ENCODE assay signal across 23 cellular contexts in genomic region chr14:105138551-105139111, GRCh38. TPM values are rescaled to one million over a fixed set of nuclear protein-coding genes. Genes with fewer than 3 reads are reported as not detected.
A peak's percentile ranks its signal among the peaks of the same experiment; 100 is the strongest.
DNase-seq lines count a peak whose midpoint lies in the region; TF ChIP-seq lines count a peak whose summit lies in the region.
"Had no signal": no experiment of that assay in that cellular context is flagged by ENCODE, and none has a peak within 500 bp of the region (broad histone marks: within the 10 kb centered on the region; RNA-seq: fewer than 3 reads in every experiment).

No MANE protein-coding gene starts in this region.

- H3K4me3 ChIP-seq in BLaER1 (no peak overlapping the region; the same call in 1 of the 2 replicates), H7 (ENCODE audit: insufficient read depth, low read depth, low read length) (no peak overlapping the region), spleen (no peak overlapping the region)
- H3K4me3 ChIP-seq: GM12878, SJSA1 had no signal

- H3K36me3 Mint-ChIP-seq in mesothelial cell of epicardium, result peaks cover 17% of the 10 kb centered on the region

- H3K9me3 Mint-ChIP-seq in mesothelial cell of epicardium, result peaks cover 4% of the 10 kb centered on the region

- DNase-seq in H7 (peak; percentile 55), mesenteric fat pad (ENCODE audit: low spot score) (peak; percentile 84), spleen (peak; percentile 54), NCI-H748 (lab: John Stamatoyannopoulos, UW; ENCODE audit: unreplicated experiment) (no peak), mesothelial cell of epicardium (ENCODE audit: low spot score in 2 of 2, unreplicated experiment in 2 of 2) (no peak)
- no peak for DNase-seq in stimulated activated CD4-positive, alpha-beta T cell treated with anti-CD3 and anti-CD28 coated beads, Interleukin-4, amount 100 ng/mL, for 24 hours
- DNase-seq: C1 segment of cervical spinal cord; CD4-positive, alpha-beta memory T cell; COR-L47; KBM-7; MV-4-11; NCI-H1105; NCI-H1436 treated with DMSO at 0.1 percent for 48 hours; NCI-H2029; NCI-H446; NCI-H524 treated with DMSO at 0.1 percent for 48 hours; NCI-H82; NK-92 treated with Interleukin-12 subunit alpha and Interleukin-12 subunit beta, amount 100 ng/mL, for 24 hours; PC-3; Right ventricle myocardium superior had no signal

- no peaks in the 10 kb centered on the region for H4K20me1 ChIP-seq in BLaER1

- H3K9ac ChIP-seq in BLaER1, result peak overlapping the region; percentile 83; the same call in 1 of the 2 replicates

- H3K36me3 ChIP-seq in BLaER1 (peaks cover 52% of the 10 kb centered on the region), H7 (replicated peaks; ENCODE audit: control insufficient read depth, insufficient read depth, low read length) (no peaks in the 10 kb centered on the region), spleen (no peaks in the 10 kb centered on the region)

- intact Hi-C loops in spleen (cut with DNase I; ENCODE audit: low total_unique reads), result no loop called here

- H3K27ac ChIP-seq in BLaER1 (peak overlapping the region; percentile 87), spleen (no peak overlapping the region)
- H3K27ac ChIP-seq: SJSA1 had no signal

- H3K27me3 ChIP-seq in BLaER1 (no peaks in the 10 kb centered on the region), H7 (ENCODE audit: control insufficient read depth, insufficient read depth, low read length) (no peaks in the 10 kb centered on the region), spleen (replicated peaks in 1 of 7) (peaks cover 0 to 15% (median 0%) of the 10 kb centered on the region in 7 donors)
- H3K27me3 ChIP-seq: SJSA1 had no signal

- no peak for TF ChIP-seq CTCF in spleen (IDR thresholded peaks at IDR 0.05 in 8 of 11, conservative IDR thresholded peaks at IDR 0.05 in 3 of 11)
- no peak for TF ChIP-seq CTCF in mesothelial cell of epicardium (IDR thresholded peaks at IDR 0.05; ENCODE audit: unreplicated experiment)

- no peak overlapping the region for H3K4me3 Mint-ChIP-seq in mesothelial cell of epicardium
- H3K4me3 Mint-ChIP-seq: CD4-positive, alpha-beta memory T cell had no signal

- TF ChIP-seq POLR2A in spleen (IDR thresholded peaks at IDR 0.05), result no peak

- H3K4me2 ChIP-seq in BLaER1, result peak overlapping the region; percentile 96

- H3K4me1 ChIP-seq in BLaER1 (peaks cover 51% of the 10 kb centered on the region), spleen (no peaks in the 10 kb centered on the region)
- H3K4me1 ChIP-seq: SJSA1 had no signal

- H3K9me3 ChIP-seq in BLaER1, result peaks cover 20% of the 10 kb centered on the region
- H3K9me3 ChIP-seq in spleen, result peaks cover 0 to 31% (median 22%) of the 10 kb centered on the region in 8 donors

- no peaks in the 10 kb centered on the region for H3K4me1 Mint-ChIP-seq in mesothelial cell of epicardium
- H3K4me1 Mint-ChIP-seq: CD4-positive, alpha-beta memory T cell had no signal

- H3K27ac Mint-ChIP-seq in mesothelial cell of epicardium, result no peak overlapping the region
- H3K27ac Mint-ChIP-seq: CD4-positive, alpha-beta memory T cell had no signal

- WGBS in spleen, 5 donors, result 92 to 95% (median 93%) methylated on average over 3 to 15 of the region's 15 CpGs

- H3K27me3 Mint-ChIP-seq in mesothelial cell of epicardium (ENCODE audit: low read depth), result no peaks in the 10 kb centered on the region

RNA-seq across cellular contexts. Expression of gene JAG2, which starts 29.9 kb away (rescaled TPM):
- 13.0 and 17.9 TPM in 2 replicates for total RNA-seq in H7 (2014; rRNA removed; shearing (Covaris generic))
- 25.1 TPM for total RNA-seq in mesenteric fat pad
- 10 to 100 TPM in 1 of 7 donors, 1 to 10 TPM in 6; 3.0 to 10.8 (median 6.0) TPM for total RNA-seq in spleen
- 10 to 100 TPM in 1 of 3 donors, 1 to 10 TPM in 2; 6.1 to 14.3 (median 6.6) TPM for polyA plus RNA-seq in spleen
- total RNA-seq in mesothelial cell of epicardium, result 33.7 to 38.9 TPM (median 33.9 TPM) in 3 replicates
- polyA plus RNA-seq: CD4-positive, alpha-beta memory T cell had no signal

RNA-seq across cellular contexts. Expression of gene NUDT14, which starts 42.5 kb away (rescaled TPM):
- total RNA-seq in H7 (2014; rRNA removed; shearing (Covaris generic)), result 30.4 and 33.6 TPM in 2 replicates
- total RNA-seq in mesenteric fat pad (28.3 TPM), spleen (10 to 100 TPM; 10.1 to 31.1 (median 25.3) TPM), mesothelial cell of epicardium (68.4 to 75.0 TPM (median 71.3 TPM) in 3 replicates)
- polyA plus RNA-seq in spleen, result 10 to 100 TPM; 17.7 to 25.4 (median 17.7) TPM

Comparison
In these comparisons a context has a peak if more than half of its experiments do, and no peak if none do; other contexts are left out.
1. DNase-seq: peak in H7 (single experiment), mesenteric fat pad (single experiment) and spleen (single experiment); none in stimulated activated CD4-positive, alpha-beta T cell treated with anti-CD3 and anti-CD28 coated beads, Interleukin-4, amount 100 ng/mL, for 24 hours (single experiment), NCI-H748 (single experiment) and mesothelial cell of epicardium (0 of 2).